ENCODE assay signal across 27 cellular contexts in genomic region chr10:89734616-89735015, GRCh38.
"Had no signal": no experiment of that assay in that cellular context is flagged by ENCODE, and none has a peak within 500 bp of the region (broad histone marks: within the 10 kb centered on the region; RNA-seq: fewer than 3 reads in every experiment).

No MANE protein-coding gene starts in this region.

- H3K4me1 Mint-ChIP-seq: endodermal cell, mesothelial cell of epicardium had no signal

- FAIRE-seq: endometrium had no signal

- H3K27me3 Mint-ChIP-seq: dendritic cell treated with granulocyte-macrophage colony-stimulating factor and Interleukin-4, amounts not matched to agents 40 ng/mL and 50 ng/mL, for 4 days; effector memory CD8-positive, alpha-beta T cell; naive B cell had no signal

- H3K4me3 Mint-ChIP-seq: dendritic cell treated with granulocyte-macrophage colony-stimulating factor and Interleukin-4, amounts not matched to agents 40 ng/mL and 50 ng/mL, for 4 days; effector memory CD8-positive, alpha-beta T cell; endodermal cell; immature natural killer cell; mesothelial cell of epicardium; naive B cell had no signal

- ATAC-seq: effector memory CD8-positive, alpha-beta T cell; esophagus mucosa; gastroesophageal sphincter; heart left ventricle; left cardiac atrium; left lung; left ventricle myocardium superior; lower lobe of right lung; mucosa of descending colon had no signal

- H3K4me1 ChIP-seq: colonic mucosa, esophagus squamous epithelium, gastroesophageal sphincter, left lung, lower lobe of right lung had no signal

- H3K79me2 ChIP-seq: hepatocyte had no signal

- H3K27ac Mint-ChIP-seq: effector memory CD8-positive, alpha-beta T cell; endodermal cell; immature natural killer cell; mesothelial cell of epicardium; naive B cell had no signal

- H3K4me2 ChIP-seq: hepatocyte had no signal

- H3K9me3 ChIP-seq: colonic mucosa, esophagus squamous epithelium, gastroesophageal sphincter, heart left ventricle, left lung, lower lobe of right lung, mucosa of descending colon had no signal

- H3K9me3 Mint-ChIP-seq: dendritic cell treated with granulocyte-macrophage colony-stimulating factor and Interleukin-4, amounts not matched to agents 40 ng/mL and 50 ng/mL, for 4 days; effector memory CD8-positive, alpha-beta T cell; endodermal cell; immature natural killer cell; mesothelial cell of epicardium; naive B cell had no signal

- DNase-seq: colonic mucosa; cortex of kidney; effector CD8-positive, alpha-beta T cell; effector memory CD8-positive, alpha-beta T cell; endodermal cell; erythroblast; esophagus squamous epithelium; foreskin fibroblast; foreskin melanocyte; heart left ventricle; hypothalamus; immature natural killer cell; islet precursor cell; left cardiac atrium; left lung; left ventricle myocardium superior; lower lobe of right lung; mesenchymal stem cell; mucosa of descending colon; naive B cell had no signal

- H2AFZ ChIP-seq: hepatocyte had no signal

- H3K27ac ChIP-seq: colonic mucosa, epithelial cell of prostate, esophagus squamous epithelium, gastroesophageal sphincter, heart left ventricle, hepatocyte, left lung, lower lobe of right lung had no signal

- H3K36me3 ChIP-seq: colonic mucosa, lower lobe of right lung had no signal

- H3K27me3 ChIP-seq: colonic mucosa, esophagus squamous epithelium, gastroesophageal sphincter, heart left ventricle, hepatocyte, left lung had no signal

- H3K4me3 ChIP-seq: colonic mucosa, esophagus squamous epithelium, gastroesophageal sphincter, heart left ventricle, hepatocyte, left lung, lower lobe of right lung, mucosa of descending colon had no signal
